Comparison of ENCODE assay signal across 9 cellular contexts in the genomic region with DNA sequence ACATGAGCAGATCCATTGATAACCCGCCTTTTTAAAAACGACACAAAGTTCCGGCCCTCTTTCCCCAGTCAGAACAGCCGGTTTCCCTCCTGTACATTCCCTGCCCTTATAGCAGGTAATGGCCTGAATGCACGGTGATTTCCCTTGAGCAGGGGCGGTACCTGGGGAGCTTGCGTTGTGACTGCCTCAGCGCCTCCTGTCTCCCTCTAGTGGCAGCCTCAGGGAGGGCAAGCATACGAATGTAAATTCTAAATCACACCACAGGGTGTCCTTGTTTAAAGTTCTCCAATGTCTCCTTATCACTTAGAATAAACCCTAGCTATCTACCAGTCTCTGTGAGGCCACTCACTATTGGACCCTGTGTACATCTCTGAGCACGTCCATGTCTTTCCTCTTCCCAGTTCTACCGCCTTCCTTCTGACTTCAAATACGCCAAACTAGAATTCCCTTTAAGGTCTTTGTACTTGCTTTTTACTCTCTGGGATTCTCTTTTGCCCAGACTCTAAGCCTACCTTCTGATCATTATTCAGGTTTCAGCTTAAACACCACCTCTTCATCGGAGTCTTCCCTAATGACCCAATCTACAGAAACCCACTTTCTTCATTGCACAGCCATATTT. TPM values are rescaled to one million over a fixed set of nuclear protein-coding genes. Genes with fewer than 3 reads are reported as not detected.
DNase-seq lines count a peak whose midpoint lies in the region; ATAC-seq, FAIRE-seq and TF ChIP-seq lines count a peak whose summit lies in the region.
"Had no signal": no experiment of that assay in that cellular context is flagged by ENCODE, and none has a peak within 500 bp of the region (broad histone marks: within the 10 kb centered on the region; RNA-seq: fewer than 3 reads in every experiment).

No MANE protein-coding gene starts in this region.

- no peak overlapping the region for H3K4me3 ChIP-seq in cardiac muscle cell

- H3K27me3 Mint-ChIP-seq in activated T-cell treated with anti-CD3 and anti-CD28 coated beads, Interleukin-2, amount 50 U/mL, for 4 hours (ENCODE audit: low read depth): no peaks in the 10 kb centered on the region

- ATAC-seq in GM21360 (IDR thresholded peaks at IDR 0.05; ENCODE audit: unreplicated experiment) (peak; percentile 100), HG03558 (IDR thresholded peaks at IDR 0.05; ENCODE audit: extremely low read depth, unreplicated experiment) (peak; percentile 100)
- peak; percentile 90 to 92 for ATAC-seq in activated T-cell treated with anti-CD3 and anti-CD28 coated beads, Interleukin-2, amount 50 U/mL, for 4 hours

- no peaks in the 10 kb centered on the region for H3K4me1 Mint-ChIP-seq in activated T-cell treated with anti-CD3 and anti-CD28 coated beads, Interleukin-2, amount 50 U/mL, for 4 hours (ENCODE audit: low read depth)

- no peaks in the 10 kb centered on the region for H3K36me3 Mint-ChIP-seq in activated T-cell treated with anti-CD3 and anti-CD28 coated beads, Interleukin-2, amount 50 U/mL, for 4 hours (ENCODE audit: insufficient read depth)
- H3K36me3 Mint-ChIP-seq: activated naive CD4-positive, alpha-beta T cell treated with anti-CD3 and anti-CD28 coated beads, Interleukin-2, amount 50 U/mL, for 24 hours had no signal

- no peaks in the 10 kb centered on the region for H3K36me3 ChIP-seq in cardiac muscle cell

- H3K4me1 ChIP-seq in cardiac muscle cell (ENCODE audit: low read depth): no peaks in the 10 kb centered on the region

- DNase-seq in D341Med (ENCODE audit: low spot score) (peak; percentile 76), RCC 7860 (ENCODE audit: low spot score) (peak; percentile 52), cardiac muscle cell (ENCODE audit: low read depth in 1 of 2, low spot score in 1 of 2) (peak; percentile 44 to 52), foreskin melanocyte (no peak)
- DNase-seq in activated T-cell treated with anti-CD3 and anti-CD28 coated beads, Interleukin-2, amount 50 U/mL, for 4 hours: peak; percentile 57
- peak; percentile 73 to 82 for DNase-seq in stimulated activated CD4-positive, alpha-beta T cell treated with anti-CD3 and anti-CD28 coated beads, Interleukin-2, amount 100 ng/mL, for 24 hours

- H3K27ac ChIP-seq in cardiac muscle cell: no peak overlapping the region

- no peaks in the 10 kb centered on the region for H3K27me3 ChIP-seq in cardiac muscle cell

- no peaks in the 10 kb centered on the region for H3K9me3 ChIP-seq in cardiac muscle cell (ENCODE audit: low read depth)

- H3K9me3 Mint-ChIP-seq in activated T-cell treated with anti-CD3 and anti-CD28 coated beads, Interleukin-2, amount 50 U/mL, for 4 hours: no peaks in the 10 kb centered on the region
- H3K9me3 Mint-ChIP-seq: activated naive CD4-positive, alpha-beta T cell treated with anti-CD3 and anti-CD28 coated beads, Interleukin-2, amount 50 U/mL, for 24 hours had no signal

- no peak overlapping the region for H3K4me3 Mint-ChIP-seq in activated T-cell treated with anti-CD3 and anti-CD28 coated beads, Interleukin-2, amount 50 U/mL, for 4 hours
- H3K4me3 Mint-ChIP-seq: activated naive CD4-positive, alpha-beta T cell treated with anti-CD3 and anti-CD28 coated beads, Interleukin-2, amount 50 U/mL, for 24 hours had no signal

- TF ChIP-seq CTCF in cardiac muscle cell (IDR thresholded peaks at IDR 0.05; ENCODE audit: low read depth, low read length): peak; percentile 84

- FAIRE-seq in RCC 7860 (lab: Jason Lieb, UNC): no peak

RNA-seq across cellular contexts. Expression of a gene that starts 18.4 kb away (rescaled TPM):
- under 1 TPM in 1 of 3 donors, not detected in 2; 0.11 TPM for total RNA-seq in activated T-cell treated with anti-CD3 and anti-CD28 coated beads, Interleukin-2, amount 50 U/mL, for 4 hours
- total RNA-seq in cardiac muscle cell: 7.4 and 12.4 TPM in 2 replicates
- polyA plus RNA-seq in cardiac muscle cell: 10.4 and 13.9 TPM in 2 replicates
